10 cellular contexts compared by ENCODE assay signal in the genomic region with DNA sequence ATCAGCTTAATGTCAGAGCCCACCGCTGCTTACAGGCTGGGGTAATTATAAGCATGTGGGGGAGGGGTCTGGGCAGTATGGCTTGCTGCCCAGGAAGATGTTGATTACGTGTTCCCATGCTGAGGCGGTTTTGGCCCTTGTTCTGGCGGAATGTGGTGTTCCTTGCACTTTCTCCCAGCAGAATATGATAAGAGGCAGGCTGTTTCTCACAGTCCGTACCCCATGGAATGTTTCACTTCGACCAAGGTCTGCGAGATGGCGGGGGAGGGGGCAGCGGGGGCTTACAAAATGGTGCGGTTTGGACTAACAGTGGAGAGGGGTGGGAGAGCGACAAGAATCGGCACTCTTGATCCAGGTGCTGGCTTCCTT. TPM values are rescaled to one million over a fixed set of nuclear protein-coding genes. Genes with fewer than 3 reads are reported as not detected.
DNase-seq lines count a peak whose midpoint lies in the region; ATAC-seq and FAIRE-seq lines count a peak whose summit lies in the region.
"Had no signal": no experiment of that assay in that cellular context is flagged by ENCODE, and none has a peak within 500 bp of the region (broad histone marks: within the 10 kb centered on the region; RNA-seq: fewer than 3 reads in every experiment).

No MANE protein-coding gene starts in this region.

- no peak for ATAC-seq in natural killer cell treated with Interleukin-12 subunit alpha and Interleukin-12 subunit beta and Interleukin-15 and Interleukin-18, amount 100 ng/mL, for 72 hours

- no peak overlapping the region for H3K27ac Mint-ChIP-seq in natural killer cell treated with Interleukin-12 subunit alpha and Interleukin-12 subunit beta and Interleukin-15 and Interleukin-18, amount 100 ng/mL, for 72 hours

- DNase-seq in adipocyte (ENCODE audit: low read depth) (peak; percentile 11), small intestine (peak; percentile 62), NCI-H146 treated with DMSO at 0.1 percent for 48 hours (lab: John Stamatoyannopoulos, UW; ENCODE audit: unreplicated experiment) (no peak), UCSD-AML1 (lab: John Stamatoyannopoulos, UW; ENCODE audit: unreplicated experiment) (no peak), GDM1 (lab: John Stamatoyannopoulos, UW) (no peak)
- DNase-seq in natural killer cell treated with Interleukin-12 subunit alpha and Interleukin-12 subunit beta and Interleukin-15 and Interleukin-18, amount 100 ng/mL, for 72 hours (ENCODE audit: low spot score) = no peak
- DNase-seq: effector memory CD4-positive, alpha-beta T cell had no signal

- H3K27me3 Mint-ChIP-seq in natural killer cell treated with Interleukin-12 subunit alpha and Interleukin-12 subunit beta and Interleukin-15 and Interleukin-18, amount 100 ng/mL, for 72 hours = peaks cover 24 to 36% of the 10 kb centered on the region in 2 donors

- no peaks in the 10 kb centered on the region for H3K4me1 Mint-ChIP-seq in natural killer cell treated with Interleukin-12 subunit alpha and Interleukin-12 subunit beta and Interleukin-15 and Interleukin-18, amount 100 ng/mL, for 72 hours (ENCODE audit: low read depth in 2 of 2)

- H3K4me3 ChIP-seq in HUES6 (ENCODE audit: low read depth, low read length) = peak overlapping the region; percentile 30
- no peak overlapping the region for H3K4me3 ChIP-seq in adipocyte (ENCODE audit: low read length)
- H3K4me3 ChIP-seq in iPS-15b (ENCODE audit: low read depth, low read length) = peak overlapping the region; percentile 38
- H3K4me3 ChIP-seq in small intestine (ENCODE audit: low read depth in 1 of 2, low read length in 2 of 2) = peak overlapping the region in 1 of 2 donors; percentile 27

- no peaks in the 10 kb centered on the region for H3K36me3 Mint-ChIP-seq in natural killer cell treated with Interleukin-12 subunit alpha and Interleukin-12 subunit beta and Interleukin-15 and Interleukin-18, amount 100 ng/mL, for 72 hours

- WGBS in small intestine, 3 donors = 9 to 20% (median 14%) methylated on average over 11 to 12 of the region's 12 CpGs

- H3K9me3 ChIP-seq in HUES6 (ENCODE audit: control insufficient read depth, insufficient read depth, low read depth, low read length) = no peaks in the 10 kb centered on the region
- H3K9me3 ChIP-seq in adipocyte (ENCODE audit: control insufficient read depth, low read length) = peaks cover 6% of the 10 kb centered on the region
- H3K9me3 ChIP-seq in iPS-15b (ENCODE audit: control insufficient read depth, insufficient read depth, low read length) = no peaks in the 10 kb centered on the region
- H3K9me3 ChIP-seq in small intestine (ENCODE audit: control insufficient read depth, low read depth) = no peaks in the 10 kb centered on the region
- H3K9me3 ChIP-seq: SK-N-SH had no signal

- FAIRE-seq in small intestine (lab: Jason Lieb, UNC) = no peak

- H3K4me3 Mint-ChIP-seq in natural killer cell treated with Interleukin-12 subunit alpha and Interleukin-12 subunit beta and Interleukin-15 and Interleukin-18, amount 100 ng/mL, for 72 hours = no peak overlapping the region

- H3K4me1 ChIP-seq in HUES6 (ENCODE audit: control insufficient read depth, insufficient read depth, low read length) (0 out of 2 replicates have a peak, but pooled peaks cover 12% of the 10 kb centered on the region), adipocyte (ENCODE audit: control insufficient read depth, insufficient read depth, low read length) (peaks cover 8% of the 10 kb centered on the region), iPS-15b (ENCODE audit: control insufficient read depth, insufficient read depth, low read length) (no peaks in the 10 kb centered on the region), small intestine (ENCODE audit: control insufficient read depth in 2 of 2, insufficient read depth in 1 of 2, low read depth in 1 of 2, low read length in 1 of 2) (no peaks in the 10 kb centered on the region)

- H3K9me3 Mint-ChIP-seq in natural killer cell treated with Interleukin-12 subunit alpha and Interleukin-12 subunit beta and Interleukin-15 and Interleukin-18, amount 100 ng/mL, for 72 hours = no peaks in the 10 kb centered on the region

- no peaks in the 10 kb centered on the region for H3K36me3 ChIP-seq in HUES6 (ENCODE audit: control insufficient read depth, insufficient read depth, low read length)
- H3K36me3 ChIP-seq in adipocyte (ENCODE audit: control insufficient read depth, insufficient read depth, low read length, severe bottlenecking) = no peaks in the 10 kb centered on the region
- H3K36me3 ChIP-seq in iPS-15b (ENCODE audit: control insufficient read depth, insufficient read depth, low read length) = no peaks in the 10 kb centered on the region
- no peaks in the 10 kb centered on the region for H3K36me3 ChIP-seq in small intestine (ENCODE audit: control insufficient read depth in 2 of 2, insufficient read depth in 2 of 2, low read length in 2 of 2)

- no peak overlapping the region for H3K27ac ChIP-seq in HUES6 (ENCODE audit: low read depth, low read length)
- H3K27ac ChIP-seq in small intestine (ENCODE audit: low read depth in 1 of 2, low read length in 1 of 2) = no peak overlapping the region

- H3K9ac ChIP-seq in HUES6 (ENCODE audit: low read length) = no peak overlapping the region
- H3K9ac ChIP-seq in adipocyte (ENCODE audit: low read length) = no peak overlapping the region
- no peak overlapping the region for H3K9ac ChIP-seq in iPS-15b (ENCODE audit: low read depth, low read length)
- H3K9ac ChIP-seq: SK-N-SH had no signal

- H3K27me3 ChIP-seq in HUES6 (ENCODE audit: control insufficient read depth, insufficient read depth, low read length) (peaks cover 100% of the 10 kb centered on the region), adipocyte (replicated peaks; ENCODE audit: control insufficient read depth, insufficient read depth, low read length) (peaks cover 69% of the 10 kb centered on the region), iPS-15b (ENCODE audit: control insufficient read depth, insufficient read depth, low read length) (peaks cover 95% of the 10 kb centered on the region), small intestine (ENCODE audit: control insufficient read depth in 2 of 2, insufficient read depth in 2 of 2, low read length in 2 of 2) (peaks cover 0 to 2% of the 10 kb centered on the region in 2 donors)

RNA-seq across cellular contexts. Expression of gene HPCAL4, which starts 9.8 kb away (rescaled TPM):
- under 1 TPM; 0.21 to 0.27 (median 0.22) TPM for polyA plus RNA-seq in small intestine
- under 1 TPM; 0.50 to 0.64 TPM for total RNA-seq in natural killer cell treated with Interleukin-12 subunit alpha and Interleukin-12 subunit beta and Interleukin-15 and Interleukin-18, amount 100 ng/mL, for 72 hours

RNA-seq across cellular contexts. Expression of gene NT5C1A, which starts 29.2 kb away (rescaled TPM):
- polyA plus RNA-seq in small intestine = under 1 TPM in 1 of 3 donors, not detected in 2; 0.16 TPM
- 1 to 10 TPM; 4.1 to 9.2 TPM for total RNA-seq in natural killer cell treated with Interleukin-12 subunit alpha and Interleukin-12 subunit beta and Interleukin-15 and Interleukin-18, amount 100 ng/mL, for 72 hours

RNA-seq across cellular contexts. Expression of gene PPIE, which starts 37.6 kb away (rescaled TPM):
- 10 to 100 TPM; 39.7 to 60.4 (median 50.9) TPM for polyA plus RNA-seq in small intestine
- total RNA-seq in natural killer cell treated with Interleukin-12 subunit alpha and Interleukin-12 subunit beta and Interleukin-15 and Interleukin-18, amount 100 ng/mL, for 72 hours = 10 to 100 TPM; 60.0 to 61.2 TPM

Comparison
In these comparisons a context has a peak if more than half of its experiments do, and no peak if none do; other contexts are left out.
1. DNase-seq: peak in adipocyte (single experiment) and small intestine (single experiment); none in NCI-H146 treated with DMSO at 0.1 percent for 48 hours (single experiment), UCSD-AML1 (single experiment), GDM1 (single experiment) and natural killer cell treated with Interleukin-12 subunit alpha and Interleukin-12 subunit beta and Interleukin-15 and Interleukin-18, amount 100 ng/mL, for 72 hours (single experiment).